8 cellular contexts compared by ENCODE assay signal in the genomic region with DNA sequence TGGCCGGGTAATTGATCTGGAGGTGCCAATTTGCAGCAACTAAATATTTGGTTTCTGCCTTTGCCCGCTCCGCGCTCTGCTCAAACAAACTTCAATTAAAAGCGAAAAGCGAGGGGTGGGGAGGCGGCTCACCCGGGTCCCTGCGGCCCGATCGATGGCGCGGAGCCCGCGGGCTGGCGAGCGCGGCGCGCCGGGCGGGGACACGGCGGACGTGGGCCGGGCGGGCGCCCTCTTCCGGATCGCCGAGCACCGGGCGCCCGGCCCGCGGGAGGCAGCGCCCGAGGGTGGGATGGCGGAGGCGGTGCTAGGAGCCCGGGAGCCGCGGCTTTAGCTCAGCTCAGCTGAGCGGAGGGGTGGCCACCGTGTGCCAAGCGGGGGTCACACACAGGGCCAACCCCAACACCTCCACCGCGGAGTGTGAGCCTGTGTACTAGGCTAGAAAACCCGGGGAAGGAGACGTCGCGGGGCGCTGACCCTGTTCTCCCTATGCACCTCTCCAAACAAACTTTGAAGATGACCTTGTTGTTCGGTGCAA. TPM values are rescaled to one million over a fixed set of nuclear protein-coding genes. Genes with fewer than 3 reads are reported as not detected.
A peak's percentile ranks its signal among the peaks of the same experiment; 100 is the strongest.
DNase-seq lines count a peak whose midpoint lies in the region; ATAC-seq, FAIRE-seq and TF ChIP-seq lines count a peak whose summit lies in the region.

No MANE protein-coding gene starts in this region.

- H4K20me1 ChIP-seq in astrocyte (ENCODE audit: insufficient read depth, low read length), result peaks cover 10% of the 10 kb centered on the region

- H3K27me3 ChIP-seq in HUES48 (ENCODE audit: control insufficient read depth, insufficient read depth, low read length) (peaks cover 43% of the 10 kb centered on the region), SJSA1 (replicated peaks) (no peaks in the 10 kb centered on the region), astrocyte (ENCODE audit: insufficient read depth, low read length) (no peaks in the 10 kb centered on the region), skeletal muscle tissue (ENCODE audit: control insufficient read depth in 3 of 3, insufficient read depth in 3 of 3, low read length in 3 of 3) (peaks cover 0 to 5% (median 5%) of the 10 kb centered on the region in 3 donors)

- H3K4me3 ChIP-seq in HUES48 (ENCODE audit: low read depth, low read length) (peak overlapping the region; percentile 55; the same call in 1 of the 2 replicates), SJSA1 (peak overlapping the region; percentile 48), astrocyte (ENCODE audit: insufficient read depth, low read depth, low read length) (peak overlapping the region; percentile 58), iPS-11a (ENCODE audit: low read depth, low read length) (peak overlapping the region; percentile 33), skeletal muscle tissue (ENCODE audit: low read length in 3 of 3) (peak overlapping the region; percentile 63 to 72 (median 65))

- H2AFZ ChIP-seq in astrocyte (ENCODE audit: low read depth, low read length), result peak overlapping the region; percentile 77

- H3K27me3 Mint-ChIP-seq in astrocyte (ENCODE audit: low read depth, unreplicated experiment), result peaks cover 26% of the 10 kb centered on the region

- DNase-seq in Caki2 (ENCODE audit: low read depth) (peak; percentile 45), SJSA1 (ENCODE audit: low read depth in 1 of 2, low spot score in 2 of 2) (peak in 1 of 2 experiments; percentile 65), astrocyte (ENCODE audit: low read depth) (no peak), COLO829 (ENCODE audit: low spot score) (no peak)

- no peak for FAIRE-seq in astrocyte (lab: Jason Lieb, UNC)

- peaks cover 8% of the 10 kb centered on the region for H3K36me3 ChIP-seq in HUES48 (ENCODE audit: control insufficient read depth, insufficient read depth, low read length)
- H3K36me3 ChIP-seq in SJSA1, result peaks cover 17% of the 10 kb centered on the region
- H3K36me3 ChIP-seq in astrocyte (ENCODE audit: insufficient read depth, low read length), result peaks cover 4% of the 10 kb centered on the region
- H3K36me3 ChIP-seq in skeletal muscle tissue (ENCODE audit: control insufficient read depth in 3 of 3, insufficient read depth in 3 of 3, low read length in 3 of 3), result peaks cover 1 to 3% (median 2%) of the 10 kb centered on the region in 3 donors

- H3K9ac ChIP-seq in HUES48 (ENCODE audit: low read depth, low read length), result no peak overlapping the region
- peak overlapping the region; percentile 55 for H3K9ac ChIP-seq in astrocyte (ENCODE audit: low read length)
- peak overlapping the region in 2 of 3 donors; percentile 59 to 77 for H3K9ac ChIP-seq in skeletal muscle tissue (ENCODE audit: low read depth in 1 of 3, low read length in 3 of 3)

- H3K27ac Mint-ChIP-seq in astrocyte (ENCODE audit: unreplicated experiment), result no peak overlapping the region

- no peaks in the 10 kb centered on the region for H3K79me2 ChIP-seq in astrocyte (ENCODE audit: insufficient read depth, low read length)

- H3K4me1 Mint-ChIP-seq in astrocyte (ENCODE audit: low read depth, unreplicated experiment), result peaks cover 4% of the 10 kb centered on the region

- in situ Hi-C loops in Caki2 (cut with HindIII; ENCODE audit: low pct_unique_long_range_greater_than_20kb, low sequenced_read_pairs), result no loop called here

- no peaks in the 10 kb centered on the region for H3K9me3 Mint-ChIP-seq in astrocyte (ENCODE audit: unreplicated experiment)

- H3K4me2 ChIP-seq in astrocyte (ENCODE audit: low read length), result peak overlapping the region; percentile 84

- H3K9me3 ChIP-seq in HUES48 (ENCODE audit: control insufficient read depth, insufficient read depth, low read length), result no peaks in the 10 kb centered on the region
- 0 out of 2 replicates have a peak, but pooled peaks cover 3% of the 10 kb centered on the region for H3K9me3 ChIP-seq in SJSA1 (replicated peaks)
- H3K9me3 ChIP-seq in astrocyte (ENCODE audit: insufficient read depth, low read depth, low read length), result no peaks in the 10 kb centered on the region
- H3K9me3 ChIP-seq in skeletal muscle tissue (ENCODE audit: control insufficient read depth in 3 of 3, low read length in 3 of 3), result no peaks in the 10 kb centered on the region

- peak; percentile 11 for TF ChIP-seq CTCF in astrocyte (IDR thresholded peaks at IDR 0.05; ENCODE audit: insufficient read depth, low read depth, low read length)

- no peak for ATAC-seq in HG03095 (IDR thresholded peaks at IDR 0.05; ENCODE audit: unreplicated experiment)

- H3K27ac ChIP-seq in HUES48 (ENCODE audit: low read depth, low read length) (no peak overlapping the region), SJSA1 (peak overlapping the region; percentile 18; the same call in 1 of the 2 replicates), astrocyte (ENCODE audit: low read depth, low read length) (no peak overlapping the region), skeletal muscle tissue (ENCODE audit: low read depth, low read length) (no peak overlapping the region)

- peak overlapping the region; percentile 91 for H3K4me3 Mint-ChIP-seq in astrocyte (ENCODE audit: unreplicated experiment)

- H3K4me1 ChIP-seq in HUES48 (ENCODE audit: control insufficient read depth, insufficient read depth, low read length) (peaks cover 20% of the 10 kb centered on the region), SJSA1 (replicated peaks) (peaks cover 24% of the 10 kb centered on the region), astrocyte (ENCODE audit: insufficient read depth, low read length) (peaks cover 22% of the 10 kb centered on the region), skeletal muscle tissue (ENCODE audit: control insufficient read depth in 3 of 3, insufficient read depth in 3 of 3, low read length in 3 of 3) (peaks cover 30 to 35% (median 30%) of the 10 kb centered on the region in 3 donors)

- H3K36me3 Mint-ChIP-seq in astrocyte (ENCODE audit: low read depth, unreplicated experiment), result no peaks in the 10 kb centered on the region

RNA-seq across cellular contexts. Expression of a gene that starts 32.2 kb away (rescaled TPM):
- 63.2 and 86.0 TPM in 2 replicates for total RNA-seq in Caki2 (2014; rRNA removed; shearing (Covaris generic); ENCODE audit: low replicate concordance)
- total RNA-seq in SJSA1 (2014; rRNA removed; shearing (Covaris generic)), result 51.8 and 74.1 TPM in 2 replicates
- total RNA-seq in astrocyte (34.8 and 43.3 TPM in 2 replicates), skeletal muscle tissue (20.9 TPM)

RNA-seq across cellular contexts. Expression of a gene that starts 41.9 kb away (rescaled TPM):
- total RNA-seq in Caki2 (2014; rRNA removed; shearing (Covaris generic); ENCODE audit: low replicate concordance), result 57.3 and 81.4 TPM in 2 replicates
- 126 and 144 TPM in 2 replicates for total RNA-seq in SJSA1 (2014; rRNA removed; shearing (Covaris generic))
- total RNA-seq in astrocyte (114 and 130 TPM in 2 replicates), skeletal muscle tissue (35.5 TPM)

RNA-seq across cellular contexts. Expression of a gene that starts 51.1 kb away (rescaled TPM):
- 10.9 and 12.5 TPM in 2 replicates for total RNA-seq in Caki2 (2014; rRNA removed; shearing (Covaris generic); ENCODE audit: low replicate concordance)
- total RNA-seq in SJSA1 (2014; rRNA removed; shearing (Covaris generic)), result 5.2 TPM in 1 of 2 replicates, not detected in the other
- total RNA-seq in astrocyte (not detected in 2 replicates), skeletal muscle tissue (1.0 TPM)
